1 cellular context compared by ENCODE assay signal in genomic region chr5:16609412-16609811, GRCh38.
TF ChIP-seq lines count a peak whose summit lies in the region.

No MANE protein-coding gene starts in this region.

TF ChIP-seq in GM23338, 12 proteins besides CTCF, POLR2A, EP300 and RAD21 (continued from another document):
- TF ChIP-seq, protein P1, sequence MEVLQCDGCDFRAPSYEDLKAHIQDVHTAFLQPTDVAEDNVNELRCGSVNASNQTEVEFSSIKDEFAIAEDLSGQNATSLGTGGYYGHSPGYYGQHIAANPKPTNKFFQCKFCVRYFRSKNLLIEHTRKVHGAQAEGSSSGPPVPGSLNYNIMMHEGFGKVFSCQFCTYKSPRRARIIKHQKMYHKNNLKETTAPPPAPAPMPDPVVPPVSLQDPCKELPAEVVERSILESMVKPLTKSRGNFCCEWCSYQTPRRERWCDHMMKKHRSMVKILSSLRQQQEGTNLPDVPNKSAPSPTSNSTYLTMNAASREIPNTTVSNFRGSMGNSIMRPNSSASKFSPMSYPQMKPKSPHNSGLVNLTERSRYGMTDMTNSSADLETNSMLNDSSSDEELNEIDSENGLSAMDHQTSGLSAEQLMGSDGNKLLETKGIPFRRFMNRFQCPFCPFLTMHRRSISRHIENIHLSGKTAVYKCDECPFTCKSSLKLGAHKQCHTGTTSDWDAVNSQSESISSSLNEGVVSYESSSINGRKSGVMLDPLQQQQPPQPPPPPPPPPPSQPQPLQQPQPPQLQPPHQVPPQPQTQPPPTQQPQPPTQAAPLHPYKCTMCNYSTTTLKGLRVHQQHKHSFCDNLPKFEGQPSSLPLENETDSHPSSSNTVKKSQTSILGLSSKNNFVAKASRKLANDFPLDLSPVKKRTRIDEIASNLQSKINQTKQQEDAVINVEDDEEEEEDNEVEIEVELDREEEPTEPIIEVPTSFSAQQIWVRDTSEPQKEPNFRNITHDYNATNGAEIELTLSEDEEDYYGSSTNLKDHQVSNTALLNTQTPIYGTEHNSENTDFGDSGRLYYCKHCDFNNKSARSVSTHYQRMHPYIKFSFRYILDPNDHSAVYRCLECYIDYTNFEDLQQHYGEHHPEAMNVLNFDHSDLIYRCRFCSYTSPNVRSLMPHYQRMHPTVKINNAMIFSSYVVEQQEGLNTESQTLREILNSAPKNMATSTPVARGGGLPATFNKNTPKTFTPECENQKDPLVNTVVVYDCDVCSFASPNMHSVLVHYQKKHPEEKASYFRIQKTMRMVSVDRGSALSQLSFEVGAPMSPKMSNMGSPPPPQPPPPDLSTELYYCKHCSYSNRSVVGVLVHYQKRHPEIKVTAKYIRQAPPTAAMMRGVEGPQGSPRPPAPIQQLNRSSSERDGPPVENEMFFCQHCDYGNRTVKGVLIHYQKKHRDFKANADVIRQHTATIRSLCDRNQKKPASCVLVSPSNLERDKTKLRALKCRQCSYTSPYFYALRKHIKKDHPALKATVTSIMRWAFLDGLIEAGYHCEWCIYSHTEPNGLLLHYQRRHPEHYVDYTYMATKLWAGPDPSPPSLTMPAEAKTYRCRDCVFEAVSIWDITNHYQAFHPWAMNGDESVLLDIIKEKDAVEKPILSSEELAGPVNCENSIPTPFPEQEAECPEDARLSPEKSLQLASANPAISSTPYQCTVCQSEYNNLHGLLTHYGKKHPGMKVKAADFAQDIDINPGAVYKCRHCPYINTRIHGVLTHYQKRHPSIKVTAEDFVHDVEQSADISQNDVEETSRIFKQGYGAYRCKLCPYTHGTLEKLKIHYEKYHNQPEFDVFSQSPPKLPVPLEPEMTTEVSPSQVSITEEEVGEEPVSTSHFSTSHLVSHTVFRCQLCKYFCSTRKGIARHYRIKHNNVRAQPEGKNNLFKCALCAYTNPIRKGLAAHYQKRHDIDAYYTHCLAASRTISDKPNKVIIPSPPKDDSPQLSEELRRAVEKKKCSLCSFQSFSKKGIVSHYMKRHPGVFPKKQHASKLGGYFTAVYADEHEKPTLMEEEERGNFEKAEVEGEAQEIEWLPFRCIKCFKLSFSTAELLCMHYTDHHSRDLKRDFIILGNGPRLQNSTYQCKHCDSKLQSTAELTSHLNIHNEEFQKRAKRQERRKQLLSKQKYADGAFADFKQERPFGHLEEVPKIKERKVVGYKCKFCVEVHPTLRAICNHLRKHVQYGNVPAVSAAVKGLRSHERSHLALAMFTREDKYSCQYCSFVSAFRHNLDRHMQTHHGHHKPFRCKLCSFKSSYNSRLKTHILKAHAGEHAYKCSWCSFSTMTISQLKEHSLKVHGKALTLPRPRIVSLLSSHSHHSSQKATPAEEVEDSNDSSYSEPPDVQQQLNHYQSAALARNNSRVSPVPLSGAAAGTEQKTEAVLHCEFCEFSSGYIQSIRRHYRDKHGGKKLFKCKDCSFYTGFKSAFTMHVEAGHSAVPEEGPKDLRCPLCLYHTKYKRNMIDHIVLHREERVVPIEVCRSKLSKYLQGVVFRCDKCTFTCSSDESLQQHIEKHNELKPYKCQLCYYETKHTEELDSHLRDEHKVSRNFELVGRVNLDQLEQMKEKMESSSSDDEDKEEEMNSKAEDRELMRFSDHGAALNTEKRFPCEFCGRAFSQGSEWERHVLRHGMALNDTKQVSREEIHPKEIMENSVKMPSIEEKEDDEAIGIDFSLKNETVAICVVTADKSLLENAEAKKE (CRISPR knock-in tag; IDR thresholded peaks at IDR 0.05), result no peak
- TF ChIP-seq POLR2AphosphoS5 (IDR thresholded peaks at IDR 0.05; ENCODE audit: low read depth) (no peak), STAT1 (IDR thresholded peaks at IDR 0.05; ENCODE audit: unreplicated experiment) (no peak)
- TF ChIP-seq, protein P2, sequence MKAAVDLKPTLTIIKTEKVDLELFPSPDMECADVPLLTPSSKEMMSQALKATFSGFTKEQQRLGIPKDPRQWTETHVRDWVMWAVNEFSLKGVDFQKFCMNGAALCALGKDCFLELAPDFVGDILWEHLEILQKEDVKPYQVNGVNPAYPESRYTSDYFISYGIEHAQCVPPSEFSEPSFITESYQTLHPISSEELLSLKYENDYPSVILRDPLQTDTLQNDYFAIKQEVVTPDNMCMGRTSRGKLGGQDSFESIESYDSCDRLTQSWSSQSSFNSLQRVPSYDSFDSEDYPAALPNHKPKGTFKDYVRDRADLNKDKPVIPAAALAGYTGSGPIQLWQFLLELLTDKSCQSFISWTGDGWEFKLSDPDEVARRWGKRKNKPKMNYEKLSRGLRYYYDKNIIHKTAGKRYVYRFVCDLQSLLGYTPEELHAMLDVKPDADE (IDR thresholded peaks at IDR 0.05), result no peak
TF ChIP-seq in GM23338: peak in this region for 0.
